1 cellular context compared by ENCODE assay signal in the genomic region with DNA sequence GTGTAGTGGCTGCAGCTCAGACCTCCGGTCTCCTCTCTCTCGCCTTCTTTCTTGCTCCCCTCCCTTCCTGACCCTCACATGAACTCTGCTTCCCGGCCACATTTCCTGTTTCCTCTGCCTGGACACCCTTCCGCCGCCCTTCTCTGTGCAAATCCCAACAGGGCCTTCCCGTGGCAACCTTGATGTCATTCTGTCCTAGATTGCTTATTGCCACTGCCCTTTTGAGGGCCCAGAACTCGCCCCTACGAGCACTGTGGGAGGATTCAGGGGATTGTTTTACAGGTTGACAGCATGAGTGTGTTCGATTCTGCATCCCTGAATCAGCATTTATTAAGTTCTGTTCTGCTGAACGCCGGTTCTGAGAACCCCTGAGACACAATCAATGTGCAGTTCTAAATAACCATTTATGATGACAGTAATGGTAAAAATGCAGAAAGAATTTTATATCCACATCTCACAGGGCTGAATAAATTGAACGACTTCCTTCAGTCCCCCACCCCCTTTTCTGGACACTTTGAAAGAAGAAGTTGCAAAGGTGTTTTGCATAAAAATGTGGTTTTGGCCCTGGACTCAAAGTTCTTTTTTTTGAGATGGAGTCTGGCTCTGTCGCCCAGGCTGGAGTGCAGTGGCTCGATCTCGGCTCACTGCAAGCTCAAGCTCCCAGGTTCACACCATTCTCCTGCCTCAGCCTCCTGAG.
TF ChIP-seq lines count a peak whose summit lies in the region.

No MANE protein-coding gene starts in this region.

TF ChIP-seq in SK-N-SH, 30 proteins besides CTCF, POLR2A, EP300 and RAD21 (continued from another document):
- TF ChIP-seq POLR2AphosphoS5 (IDR thresholded peaks at IDR 0.05; ENCODE audit: low read depth, low read length) = no peak
- no peak for TF ChIP-seq RCOR1 (IDR thresholded peaks at IDR 0.05; ENCODE audit: low read length)
- no peak for TF ChIP-seq FOXM1 (IDR thresholded peaks at IDR 0.05; ENCODE audit: low read depth)
